In the genomic region with DNA sequence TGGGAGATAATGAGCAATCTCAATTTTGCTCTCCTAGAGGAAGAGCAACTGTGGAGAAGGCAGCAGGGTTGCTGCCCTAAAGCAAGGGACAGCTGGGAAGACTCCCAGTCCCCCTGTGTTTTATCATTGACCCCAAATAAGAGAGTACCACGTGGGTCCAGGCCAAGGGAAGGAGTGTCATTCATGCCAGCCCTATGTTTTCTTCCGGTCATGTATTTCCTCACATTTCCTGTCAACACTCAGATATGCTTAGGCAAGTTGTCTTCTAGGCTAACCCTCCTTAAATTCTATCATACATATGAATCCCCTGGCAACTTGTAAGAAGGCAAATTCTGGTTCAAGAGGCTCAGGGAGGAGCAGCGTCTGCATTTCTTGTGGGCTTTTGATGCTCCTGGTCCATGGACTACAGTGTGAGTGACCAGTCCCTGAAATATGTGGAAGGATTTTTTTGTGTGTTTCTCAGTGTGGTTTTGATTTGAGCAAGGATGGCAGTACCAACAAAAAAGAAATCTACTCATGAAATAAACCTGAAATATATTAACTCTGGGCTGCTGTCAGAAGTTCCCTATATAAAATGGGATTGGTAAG, we compare ENCODE assay signal across 19 cellular contexts. TPM values are rescaled to one million over a fixed set of nuclear protein-coding genes. Genes with fewer than 3 reads are reported as not detected.
DNase-seq lines count a peak whose midpoint lies in the region; ATAC-seq, FAIRE-seq and TF ChIP-seq lines count a peak whose summit lies in the region.
"Had no signal": no experiment of that assay in that cellular context is flagged by ENCODE, and none has a peak within 500 bp of the region (broad histone marks: within the 10 kb centered on the region; RNA-seq: fewer than 3 reads in every experiment).

No MANE protein-coding gene starts in this region.

- peak; percentile 64 for ATAC-seq in IMR-90 (ENCODE audit: low read depth)
- ATAC-seq in left lobe of liver: peak; percentile 29
- ATAC-seq: HCT116, K562 had no signal

- H3K56ac ChIP-seq in IMR-90 (ENCODE audit: extremely low read depth, insufficient read depth, low read length): no peak overlapping the region

- H2AK5ac ChIP-seq in IMR-90 (ENCODE audit: low read depth, low read length): peak overlapping the region; percentile 59

- no TSS peak for BruUV-seq in IMR-90 (replicated peaks; lab: Mats Ljungman, UMichigan)

- H3K4me2 ChIP-seq in IMR-90 (ENCODE audit: low read depth, low read length): no peak overlapping the region
- H3K4me2 ChIP-seq: BLaER1 had no signal

- H3K27ac ChIP-seq in IMR-90 (ENCODE audit: insufficient read depth, low read length): no peak overlapping the region
- no peak overlapping the region for H3K27ac ChIP-seq in CD8-positive, alpha-beta memory T cell (ENCODE audit: low read depth, low read length)
- H3K27ac ChIP-seq: BLaER1 had no signal

- H2AK9ac ChIP-seq in IMR-90 (replicated peaks; ENCODE audit: low read depth, low read length, poor library complexity): no peak overlapping the region

- H4K8ac ChIP-seq in IMR-90 (ENCODE audit: low read depth in 2 of 2, low read length in 2 of 2): peak overlapping the region in 1 of 2 experiments; percentile 28; a peak in 2 of 4 replicates

- peak overlapping the region; percentile 62; the same call in 1 of the 3 replicates for H2BK15ac ChIP-seq in IMR-90 (ENCODE audit: low read depth, low read length)

- POLR2A ChIA-PET in IMR-90 (lab: Charles Lee; ENCODE audit: unreplicated experiment): no interaction called here
- POLR2A ChIA-PET in CD8-positive, alpha-beta memory T cell (lab: Charles Lee): no interaction called here

- FAIRE-seq in GM12891 (lab: Jason Lieb, UNC): no peak
- FAIRE-seq: GM18507, HTR-8/SVneo, K562 had no signal

- H3K79me1 ChIP-seq in IMR-90 (ENCODE audit: low read depth in 1 of 2, low read length in 2 of 2): no peaks in the 10 kb centered on the region; a peak in 1 of 4 replicates

- no peak overlapping the region for H4K91ac ChIP-seq in IMR-90 (ENCODE audit: insufficient read depth, low read depth, low read length)

- H3K27ac Mint-ChIP-seq in CD8-positive, alpha-beta memory T cell: no peak overlapping the region
- no peak overlapping the region for H3K27ac Mint-ChIP-seq in endothelial cell (ENCODE audit: unreplicated experiment)

- no peaks in the 10 kb centered on the region for H3K9me3 ChIP-seq in IMR-90 (ENCODE audit: control insufficient read depth, insufficient read depth, low read length)
- no peaks in the 10 kb centered on the region for H3K9me3 ChIP-seq in CD8-positive, alpha-beta memory T cell (ENCODE audit: low read length)

- H3K4me1 ChIP-seq in IMR-90 (ENCODE audit: control insufficient read depth, insufficient read depth, low read length): peaks cover 8% of the 10 kb centered on the region
- no peaks in the 10 kb centered on the region for H3K4me1 ChIP-seq in CD8-positive, alpha-beta memory T cell (ENCODE audit: insufficient read depth, low read length)
- H3K4me1 ChIP-seq: BLaER1 had no signal

- peaks cover 11% of the 10 kb centered on the region for H3K9me1 ChIP-seq in IMR-90 (ENCODE audit: insufficient read depth, low read length)

- TF ChIP-seq CTCF in IMR-90 (conservative IDR thresholded peaks at IDR 0.05; ENCODE audit: low read depth, low read length) (no peak), cardiac fibroblast (IDR thresholded peaks at IDR 0.05; ENCODE audit: low read depth, low read length) (no peak), endothelial cell (IDR thresholded peaks at IDR 0.05; ENCODE audit: unreplicated experiment) (no peak)

- no peak overlapping the region for H4K5ac ChIP-seq in IMR-90 (ENCODE audit: low read depth, low read length)

- H3K23ac ChIP-seq in IMR-90 (ENCODE audit: low read depth, low read length): peak overlapping the region; percentile 77; the same call in 1 of the 2 replicates

- peaks cover 3% of the 10 kb centered on the region for H3K36me3 ChIP-seq in IMR-90 (ENCODE audit: control insufficient read depth, insufficient read depth, low read length)
- H3K36me3 ChIP-seq in CD8-positive, alpha-beta memory T cell (ENCODE audit: insufficient read depth, low read length): no peaks in the 10 kb centered on the region

- H3K4ac ChIP-seq in IMR-90 (ENCODE audit: low read depth, low read length): peak overlapping the region; percentile 55

- DNase-seq in AG20443 (ENCODE audit: low spot score) (peak; percentile 62), IMR-90 (peak; percentile 26), cardiac fibroblast (ENCODE audit: low read depth in 2 of 2) (peak; percentile 24 to 64), left lobe of liver (ENCODE audit: low spot score) (no peak), GM12891 (ENCODE audit: insufficient read length, low spot score) (no peak), cerebellar nuclear complex (lab: John Stamatoyannopoulos, UW) (no peak), endothelial cell (ENCODE audit: low spot score) (no peak)
- no peak for DNase-seq in CD8-positive, alpha-beta memory T cell
- DNase-seq: DMS 273 treated with DMSO at 0.1 percent for 48 hours, NCI-H1436 treated with DMSO at 0.1 percent for 48 hours, NCI-H2081 treated with DMSO at 0.1 percent for 48 hours, NCI-H345, NCI-H526 treated with DMSO at 0.1 percent for 48 hours, OCI-M1 had no signal

- H2BK120ac ChIP-seq in IMR-90 (ENCODE audit: low read depth, low read length): peak overlapping the region; percentile 57

- H3K4me3 Mint-ChIP-seq in CD8-positive, alpha-beta memory T cell: no peak overlapping the region
- H3K4me3 Mint-ChIP-seq in endothelial cell (ENCODE audit: unreplicated experiment): no peak overlapping the region

- peak overlapping the region; percentile 21; the same call in 1 of the 2 replicates for H3K18ac ChIP-seq in IMR-90 (ENCODE audit: low read depth, low read length)

- peak overlapping the region; percentile 47 for H2AFZ ChIP-seq in IMR-90 (replicated peaks; ENCODE audit: low read length, poor library complexity)

- CTCF ChIA-PET in IMR-90 (lab: Yijun Ruan, JAX): no interaction called here
- CTCF ChIA-PET in CD8-positive, alpha-beta memory T cell (lab: Charles Lee): no interaction called here

- H4K20me1 ChIP-seq in IMR-90 (ENCODE audit: insufficient read depth, low read length): no peaks in the 10 kb centered on the region
- H4K20me1 ChIP-seq: BLaER1 had no signal

- H3K27me3 ChIP-seq in IMR-90 (ENCODE audit: control insufficient read depth, insufficient read depth, low read length): no peaks in the 10 kb centered on the region
- no peaks in the 10 kb centered on the region for H3K27me3 ChIP-seq in CD8-positive, alpha-beta memory T cell (ENCODE audit: insufficient read depth, low read length, poor library complexity, severe bottlenecking)
- H3K27me3 ChIP-seq: BLaER1 had no signal

- no CpG with 5 or more reads among the region's 3 CpGs for WGBS in IMR-90 (ENCODE audit: extremely low coverage in 2 of 2, insufficient read length in 1 of 2), 2 experiments

- H3K9ac ChIP-seq in IMR-90 (ENCODE audit: low read depth, low read length): no peak overlapping the region; the same call in 1 of the 2 replicates
- H3K9ac ChIP-seq: BLaER1 had no signal

- no peaks in the 10 kb centered on the region for H3K4me1 Mint-ChIP-seq in CD8-positive, alpha-beta memory T cell
- no peaks in the 10 kb centered on the region for H3K4me1 Mint-ChIP-seq in endothelial cell (ENCODE audit: unreplicated experiment)

- TF ChIP-seq RAD21 in IMR-90 (IDR thresholded peaks at IDR 0.05; ENCODE audit: low read length): no peak

- no peaks in the 10 kb centered on the region for H3K27me3 Mint-ChIP-seq in CD8-positive, alpha-beta memory T cell
- no peaks in the 10 kb centered on the region for H3K27me3 Mint-ChIP-seq in endothelial cell (ENCODE audit: unreplicated experiment)

- H2BK20ac ChIP-seq in IMR-90 (ENCODE audit: low read depth, low read length): peak overlapping the region; percentile 60

- dilution Hi-C loops in IMR-90 (cut with HindIII; ENCODE audit: low sequenced_read_pairs, unreplicated experiment): no loop called here

- H3K4me3 ChIP-seq in IMR-90 (ENCODE audit: insufficient read depth, low read depth, low read length): no peak overlapping the region
- H3K4me3 ChIP-seq in cardiac fibroblast (replicated peaks in 1 of 2; ENCODE audit: low read depth in 2 of 2, low read length in 2 of 2): no peak overlapping the region
- no peak overlapping the region for H3K4me3 ChIP-seq in CD8-positive, alpha-beta memory T cell (ENCODE audit: low read length)
- H3K4me3 ChIP-seq: BLaER1, K562 had no signal

- H2BK5ac ChIP-seq in IMR-90 (ENCODE audit: low read depth, low read length, poor library complexity, severe bottlenecking): peak overlapping the region; percentile 40

- in situ Hi-C loops in IMR-90 (cut with MboI; ENCODE audit: low sequenced_read_pairs): no loop called here

- H3K14ac ChIP-seq in IMR-90 (replicated peaks; ENCODE audit: low read depth, low read length): peak overlapping the region; percentile 43

- H3K36me3 Mint-ChIP-seq in CD8-positive, alpha-beta memory T cell: peaks cover 27 to 68% (median 45%) of the 10 kb centered on the region in 3 donors
- H3K36me3 Mint-ChIP-seq in endothelial cell (ENCODE audit: low read depth, unreplicated experiment): peaks cover 4% of the 10 kb centered on the region

- TF ChIP-seq POLR2A in IMR-90 (IDR thresholded peaks at IDR 0.05; ENCODE audit: low read depth, low read length) (no peak), GM12891 (IDR thresholded peaks at IDR 0.05; ENCODE audit: low read depth, low read length) (no peak)

- peaks cover 0 to 2% (median 0%) of the 10 kb centered on the region in 5 donors for H3K9me3 Mint-ChIP-seq in CD8-positive, alpha-beta memory T cell
- no peaks in the 10 kb centered on the region for H3K9me3 Mint-ChIP-seq in endothelial cell (ENCODE audit: unreplicated experiment)

- intact Hi-C loops in IMR-90 (cut with micrococcal nuclease): no loop called here

RNA-seq across cellular contexts. Expression of a gene that starts 31.9 kb away (rescaled TPM):
- total RNA-seq in IMR-90 (2012; rRNA removed) (6.6 and 11.9 TPM in 2 replicates), left lobe of liver (9.7 TPM), endothelial cell (ENCODE audit: unreplicated experiment) (15.2 TPM)
- 6.5 and 7.8 TPM in 2 replicates for polyA plus RNA-seq in IMR-90 (2012; rRNA removed)
- 3.2 TPM in 2 replicates for polyA plus RNA-seq in IMR-90 (2012; cell fraction: cytosol; rRNA removed)
- 1.6 and 7.7 TPM in 2 replicates for polyA plus RNA-seq in IMR-90 (2012; cell fraction: nucleus; rRNA removed; ENCODE audit: low replicate concordance)
- total RNA-seq in CD8-positive, alpha-beta memory T cell: 10 to 100 TPM; 22.7 to 24.5 TPM
- 6.3 TPM for polyA plus RNA-seq in CD8-positive, alpha-beta memory T cell
- polyA plus RNA-seq in GM12891 (2012; ENCODE audit: low read depth, missing spikeins): 5.9 TPM

RNA-seq across cellular contexts. Expression of a gene that starts 32.2 kb away (rescaled TPM):
- total RNA-seq in IMR-90 (2012; rRNA removed): 11.4 and 13.3 TPM in 2 replicates
- 5.7 and 6.4 TPM in 2 replicates for polyA plus RNA-seq in IMR-90 (2012; rRNA removed)
- polyA plus RNA-seq in IMR-90 (2012; cell fraction: cytosol; rRNA removed): 1.5 and 1.9 TPM in 2 replicates
- polyA plus RNA-seq in IMR-90 (2012; cell fraction: nucleus; rRNA removed; ENCODE audit: low replicate concordance): 0.73 and 4.8 TPM in 2 replicates
- total RNA-seq in left lobe of liver: 6.8 TPM
- total RNA-seq in CD8-positive, alpha-beta memory T cell: 10 to 100 TPM; 12.4 to 14.6 TPM
- polyA plus RNA-seq in CD8-positive, alpha-beta memory T cell: 29.6 TPM
- 2.8 TPM for polyA plus RNA-seq in GM12891 (2012; ENCODE audit: low read depth, missing spikeins)
- total RNA-seq in endothelial cell (ENCODE audit: unreplicated experiment): 8.4 TPM

RNA-seq across cellular contexts. Expression of a gene that starts 36.5 kb away (rescaled TPM):
- total RNA-seq in IMR-90 (2012; rRNA removed) (4.7 and 5.0 TPM in 2 replicates), left lobe of liver (56.2 TPM), endothelial cell (ENCODE audit: unreplicated experiment) (3.0 TPM)
- 5.6 and 6.3 TPM in 2 replicates for polyA plus RNA-seq in IMR-90 (2012; rRNA removed)
- polyA plus RNA-seq in IMR-90 (2012; cell fraction: cytosol; rRNA removed): 4.2 and 7.0 TPM in 2 replicates
- 3.2 and 4.6 TPM in 2 replicates for polyA plus RNA-seq in IMR-90 (2012; cell fraction: nucleus; rRNA removed; ENCODE audit: low replicate concordance)
- total RNA-seq in CD8-positive, alpha-beta memory T cell: 1 to 10 TPM; 6.6 to 7.1 TPM
- 10.6 TPM for polyA plus RNA-seq in CD8-positive, alpha-beta memory T cell
- 2.8 TPM for polyA plus RNA-seq in GM12891 (2012; ENCODE audit: low read depth, missing spikeins)

RNA-seq across cellular contexts. Expression of a gene that starts 58.6 kb away (rescaled TPM):
- total RNA-seq in IMR-90 (2012; rRNA removed) (14.3 and 15.6 TPM in 2 replicates), left lobe of liver (7.5 TPM), endothelial cell (ENCODE audit: unreplicated experiment) (18.8 TPM)
- polyA plus RNA-seq in IMR-90 (2012; rRNA removed): 16.4 and 17.7 TPM in 2 replicates
- polyA plus RNA-seq in IMR-90 (2012; cell fraction: cytosol; rRNA removed): 7.9 and 8.2 TPM in 2 replicates
- polyA plus RNA-seq in IMR-90 (2012; cell fraction: nucleus; rRNA removed; ENCODE audit: low replicate concordance): 5.9 and 25.5 TPM in 2 replicates
- total RNA-seq in CD8-positive, alpha-beta memory T cell: 10 to 100 TPM; 24.8 to 27.2 TPM
- 27.8 TPM for polyA plus RNA-seq in CD8-positive, alpha-beta memory T cell
- 9.5 TPM for polyA plus RNA-seq in GM12891 (2012; ENCODE audit: low read depth, missing spikeins)

Comparison
In these comparisons a context has a peak if more than half of its experiments do, and no peak if none do; other contexts are left out.
1. DNase-seq: peak in AG20443 (single experiment), IMR-90 (single experiment) and cardiac fibroblast (2 of 2); none in left lobe of liver (single experiment), CD8-positive, alpha-beta memory T cell (0 of 5), GM12891 (single experiment), cerebellar nuclear complex (0 of 2) and endothelial cell (single experiment).